8 cellular contexts compared by ENCODE assay signal in the genomic region with DNA sequence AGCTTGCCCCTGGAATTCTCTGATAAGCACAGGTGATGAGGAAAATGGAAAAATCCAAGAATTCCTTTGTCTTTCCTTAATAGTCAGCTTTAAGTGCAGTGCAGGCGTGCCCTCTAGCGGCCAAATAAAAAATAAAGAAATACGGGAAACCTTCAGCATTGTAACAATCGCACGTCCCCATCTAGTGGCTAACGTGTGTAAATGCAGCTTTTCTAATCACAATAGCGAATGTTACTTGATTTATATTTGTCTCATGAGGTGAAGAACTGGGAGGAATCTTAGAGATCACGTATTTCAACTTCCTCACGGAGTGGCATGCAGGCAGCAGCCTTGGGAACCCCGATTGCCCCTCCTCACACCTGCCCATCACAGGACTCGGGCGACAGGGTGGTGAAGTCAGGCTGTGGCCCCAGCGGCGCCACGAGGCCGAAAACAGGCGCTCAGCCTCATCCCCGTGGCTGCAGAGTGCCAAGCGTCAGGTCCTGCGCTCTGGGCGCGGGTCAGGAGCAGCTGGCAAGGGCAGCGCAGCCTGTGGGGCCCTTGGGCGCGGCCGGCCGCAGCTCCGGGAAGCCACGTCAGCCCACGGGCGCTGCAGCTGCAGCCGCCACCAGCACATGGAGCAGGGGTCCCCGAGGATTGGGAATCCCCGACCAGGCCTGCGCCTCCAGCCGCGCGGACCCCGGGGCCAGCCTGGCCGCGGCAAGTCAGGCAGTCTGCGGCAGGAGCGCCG. TPM values are rescaled to one million over a fixed set of nuclear protein-coding genes. Genes with fewer than 3 reads are reported as not detected.
A peak's percentile ranks its signal among the peaks of the same experiment; 100 is the strongest.
DNase-seq lines count a peak whose midpoint lies in the region; ATAC-seq, FAIRE-seq and TF ChIP-seq lines count a peak whose summit lies in the region.
"Not testable (repeated sequence)": the region's sequence is repeated elsewhere in the genome, so short reads cannot be mapped to it uniquely, and the experiment has no call there.

No MANE protein-coding gene starts in this region.

- not testable (repeated sequence) for H3K36me3 Mint-ChIP-seq in WTC11; glutamatergic neuron (ENCODE audit: unreplicated experiment); naive thymus-derived CD4-positive, alpha-beta T cell

- H3K27me3 ChIP-seq in naive thymus-derived CD4-positive, alpha-beta T cell (ENCODE audit: control insufficient read depth in 2 of 2, insufficient read depth in 2 of 2, low read length in 2 of 2), result not testable (repeated sequence)

- H3K27ac Mint-ChIP-seq in WTC11, result not testable (repeated sequence)
- H3K27ac Mint-ChIP-seq in glutamatergic neuron (ENCODE audit: unreplicated experiment), result peak overlapping the region; percentile 95
- H3K27ac Mint-ChIP-seq in naive thymus-derived CD4-positive, alpha-beta T cell, result peak overlapping the region; percentile 90 to 99 (median 96)

- H3K4me3 ChIP-seq in astrocyte of the spinal cord (ENCODE audit: low read depth, low read length), result peak overlapping the region; percentile 55
- H3K4me3 ChIP-seq in naive thymus-derived CD4-positive, alpha-beta T cell (ENCODE audit: low read length), result peak overlapping the region; percentile 75

- H3K4me3 Mint-ChIP-seq in WTC11 (peak overlapping the region; percentile 98), glutamatergic neuron (ENCODE audit: unreplicated experiment) (peak overlapping the region; percentile 88)
- H3K4me3 Mint-ChIP-seq in naive thymus-derived CD4-positive, alpha-beta T cell, result peak overlapping the region; percentile 91 to 99 (median 96)

- CTCF ChIA-PET in WTC11 (lab: Charles Lee), result interaction anchor here (0.6 to 2.4 kb wide), 22 partner anchors 62 to 351 kb away, joined by 3 to 36 read pairs (median 4); a partner anchor contains a TSS
- CTCF ChIA-PET in naive thymus-derived CD4-positive, alpha-beta T cell (lab: Charles Lee), result interaction anchor here (0.7 to 2.8 kb wide), 15 partner anchors 98 to 712 kb away, joined by 3 to 41 read pairs (median 4); a partner anchor contains a TSS

- not testable (repeated sequence) for H3K4me1 ChIP-seq in naive thymus-derived CD4-positive, alpha-beta T cell (ENCODE audit: control insufficient read depth in 2 of 2, insufficient read depth in 2 of 2, low read length in 2 of 2)

- peak; percentile 47 for TF ChIP-seq CTCF in GM20000 (IDR thresholded peaks at IDR 0.05; ENCODE audit: extremely low read depth, missing control alignments)
- TF ChIP-seq CTCF in WTC11 (IDR thresholded peaks at IDR 0.05), result peak; percentile 90
- TF ChIP-seq CTCF in astrocyte of the spinal cord (IDR thresholded peaks at IDR 0.05; ENCODE audit: low read depth, low read length), result peak; percentile 62
- TF ChIP-seq CTCF in glutamatergic neuron (IDR thresholded peaks at IDR 0.05; ENCODE audit: partially characterized antibody, unreplicated experiment), result peak; percentile 88

- DNase-seq in CD1c-positive myeloid dendritic cell (ENCODE audit: extremely low spot score) (peak; percentile 45), HTR-8/SVneo (ENCODE audit: insufficient read length, low spot score) (peak; percentile 9), WTC11 (ENCODE audit: low spot score) (peak; percentile 62), astrocyte of the spinal cord (ENCODE audit: low read depth, low spot score) (peak; percentile 55), glutamatergic neuron (peak; percentile 64)
- not testable (repeated sequence) for DNase-seq in GM20000 (ENCODE audit: low spot score)
- peak; percentile 32 to 76 (median 70) for DNase-seq in naive thymus-derived CD4-positive, alpha-beta T cell
- DNase-seq in stimulated activated CD8-positive, alpha-beta memory T cell treated with anti-CD3 and anti-CD28 coated beads, Interleukin-12 subunit alpha, Interleukin-12 subunit beta, amount 100 ng/mL, for 1 hour (ENCODE audit: low read depth), result peak; percentile 31

- ATAC-seq in WTC11, result peak; percentile 50
- ATAC-seq in naive thymus-derived CD4-positive, alpha-beta T cell, result peak; percentile 86

- POLR2A ChIA-PET in WTC11 (lab: Charles Lee), result interaction anchor here (1.3 kb wide), 1 partner anchor 254 kb away, joined by 6 read pairs; no protein-coding TSS in a partner anchor
- POLR2A ChIA-PET in naive thymus-derived CD4-positive, alpha-beta T cell (lab: Charles Lee), result interaction anchor here (0.6 to 1.8 kb wide), 9 partner anchors 101 to 295 kb away, joined by 3 to 9 read pairs (median 4); a partner anchor contains a TSS

- H3K27ac ChIP-seq in naive thymus-derived CD4-positive, alpha-beta T cell (ENCODE audit: low read depth, low read length), result peak overlapping the region; percentile 75

- H3K36me3 ChIP-seq in naive thymus-derived CD4-positive, alpha-beta T cell (ENCODE audit: control insufficient read depth in 2 of 3, insufficient read depth in 3 of 3, low read length in 3 of 3), result not testable (repeated sequence)

- H3K27me3 Mint-ChIP-seq in WTC11 (ENCODE audit: low read depth); glutamatergic neuron (ENCODE audit: unreplicated experiment): not testable (repeated sequence)
- peaks cover 0 to 27% (median 4%) of the 10 kb centered on the region in 5 donors for H3K27me3 Mint-ChIP-seq in naive thymus-derived CD4-positive, alpha-beta T cell

- H3K9me3 Mint-ChIP-seq in WTC11; glutamatergic neuron (ENCODE audit: unreplicated experiment); naive thymus-derived CD4-positive, alpha-beta T cell: not testable (repeated sequence)

- in situ Hi-C loops in astrocyte of the spinal cord (cut with HindIII; ENCODE audit: low sequenced_read_pairs), result not testable (repeated sequence)

- H3K4me1 Mint-ChIP-seq in WTC11; glutamatergic neuron (ENCODE audit: low read depth, unreplicated experiment): not testable (repeated sequence)
- H3K4me1 Mint-ChIP-seq in naive thymus-derived CD4-positive, alpha-beta T cell, result peaks cover 0 to 16% (median 4%) of the 10 kb centered on the region in 7 donors

- FAIRE-seq in HTR-8/SVneo (lab: Jason Lieb, UNC), result not testable (repeated sequence)

- not testable (repeated sequence) for H3K9me3 ChIP-seq in naive thymus-derived CD4-positive, alpha-beta T cell (ENCODE audit: control insufficient read depth in 2 of 3, low read length in 3 of 3)

- intact Hi-C loops in naive thymus-derived CD4-positive, alpha-beta T cell (cut with micrococcal nuclease), result loop anchor here (1.0 to 5.0 kb wide), 11 partner anchors 100 to 706 kb away; a partner anchor contains a TSS

TF ChIP-seq in WTC11, 78 proteins besides CTCF, POLR2A, EP300 and RAD21:
- TF ChIP-seq SP1 (CRISPR knock-in tag; conservative IDR thresholded peaks at IDR 0.05), result 0 out of 2 replicates have a peak, but pooled peaks have one; percentile 12
- peak; percentile 48; the same call in 1 of the 2 replicates for TF ChIP-seq FOXP1 (CRISPR knock-in tag; IDR thresholded peaks at IDR 0.05; ENCODE audit: borderline replicate concordance)
- 0 out of 2 replicates have a peak, but pooled peaks have one; percentile 60 for TF ChIP-seq JUN (CRISPR knock-in tag; IDR thresholded peaks at IDR 0.05)
- 0 out of 2 replicates have a peak, but pooled peaks have one; percentile 45 for TF ChIP-seq FOXK1 (CRISPR knock-in tag; IDR thresholded peaks at IDR 0.05)
- 0 out of 2 replicates have a peak, but pooled peaks have one; percentile 18 for TF ChIP-seq MYBL2 (CRISPR knock-in tag; IDR thresholded peaks at IDR 0.05)
- TF ChIP-seq, protein P1, sequence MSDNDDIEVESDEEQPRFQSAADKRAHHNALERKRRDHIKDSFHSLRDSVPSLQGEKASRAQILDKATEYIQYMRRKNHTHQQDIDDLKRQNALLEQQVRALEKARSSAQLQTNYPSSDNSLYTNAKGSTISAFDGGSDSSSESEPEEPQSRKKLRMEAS (CRISPR knock-in tag; IDR thresholded peaks at IDR 0.05), result peak; percentile 75; the same call in 1 of the 2 replicates
- TF ChIP-seq, protein P2, sequence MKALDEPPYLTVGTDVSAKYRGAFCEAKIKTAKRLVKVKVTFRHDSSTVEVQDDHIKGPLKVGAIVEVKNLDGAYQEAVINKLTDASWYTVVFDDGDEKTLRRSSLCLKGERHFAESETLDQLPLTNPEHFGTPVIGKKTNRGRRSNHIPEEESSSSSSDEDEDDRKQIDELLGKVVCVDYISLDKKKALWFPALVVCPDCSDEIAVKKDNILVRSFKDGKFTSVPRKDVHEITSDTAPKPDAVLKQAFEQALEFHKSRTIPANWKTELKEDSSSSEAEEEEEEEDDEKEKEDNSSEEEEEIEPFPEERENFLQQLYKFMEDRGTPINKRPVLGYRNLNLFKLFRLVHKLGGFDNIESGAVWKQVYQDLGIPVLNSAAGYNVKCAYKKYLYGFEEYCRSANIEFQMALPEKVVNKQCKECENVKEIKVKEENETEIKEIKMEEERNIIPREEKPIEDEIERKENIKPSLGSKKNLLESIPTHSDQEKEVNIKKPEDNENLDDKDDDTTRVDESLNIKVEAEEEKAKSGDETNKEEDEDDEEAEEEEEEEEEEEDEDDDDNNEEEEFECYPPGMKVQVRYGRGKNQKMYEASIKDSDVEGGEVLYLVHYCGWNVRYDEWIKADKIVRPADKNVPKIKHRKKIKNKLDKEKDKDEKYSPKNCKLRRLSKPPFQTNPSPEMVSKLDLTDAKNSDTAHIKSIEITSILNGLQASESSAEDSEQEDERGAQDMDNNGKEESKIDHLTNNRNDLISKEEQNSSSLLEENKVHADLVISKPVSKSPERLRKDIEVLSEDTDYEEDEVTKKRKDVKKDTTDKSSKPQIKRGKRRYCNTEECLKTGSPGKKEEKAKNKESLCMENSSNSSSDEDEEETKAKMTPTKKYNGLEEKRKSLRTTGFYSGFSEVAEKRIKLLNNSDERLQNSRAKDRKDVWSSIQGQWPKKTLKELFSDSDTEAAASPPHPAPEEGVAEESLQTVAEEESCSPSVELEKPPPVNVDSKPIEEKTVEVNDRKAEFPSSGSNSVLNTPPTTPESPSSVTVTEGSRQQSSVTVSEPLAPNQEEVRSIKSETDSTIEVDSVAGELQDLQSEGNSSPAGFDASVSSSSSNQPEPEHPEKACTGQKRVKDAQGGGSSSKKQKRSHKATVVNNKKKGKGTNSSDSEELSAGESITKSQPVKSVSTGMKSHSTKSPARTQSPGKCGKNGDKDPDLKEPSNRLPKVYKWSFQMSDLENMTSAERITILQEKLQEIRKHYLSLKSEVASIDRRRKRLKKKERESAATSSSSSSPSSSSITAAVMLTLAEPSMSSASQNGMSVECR (CRISPR knock-in tag; IDR thresholded peaks at IDR 0.05; ENCODE audit: borderline replicate concordance), result 0 out of 2 replicates have a peak, but pooled peaks have one; percentile 11

RNA-seq across cellular contexts. Expression of a gene that starts 0.5 kb away (rescaled TPM):
- total RNA-seq in WTC11 (2021), result 14.4 to 16.8 TPM (median 16.2 TPM) in 3 replicates
- 51.1 TPM for total RNA-seq in glutamatergic neuron (ENCODE audit: unreplicated experiment)
- total RNA-seq in naive thymus-derived CD4-positive, alpha-beta T cell, result 10 to 100 TPM; 51.5 to 76.3 (median 58.0) TPM
- 10 to 100 TPM in 1 of 2 donors, 1 to 10 TPM in 1; 6.9 to 11.4 TPM for polyA plus RNA-seq in naive thymus-derived CD4-positive, alpha-beta T cell

RNA-seq across cellular contexts. Expression of a gene that starts 17.8 kb away (rescaled TPM):
- total RNA-seq in WTC11 (2021) (45.2 to 49.5 TPM (median 46.4 TPM) in 3 replicates), glutamatergic neuron (ENCODE audit: unreplicated experiment) (21.2 TPM)
- total RNA-seq in naive thymus-derived CD4-positive, alpha-beta T cell, result 10 to 100 TPM; 11.5 to 24.8 (median 14.8) TPM
- polyA plus RNA-seq in naive thymus-derived CD4-positive, alpha-beta T cell, result 10 to 100 TPM; 12.8 to 14.6 TPM
